In the genomic region with DNA sequence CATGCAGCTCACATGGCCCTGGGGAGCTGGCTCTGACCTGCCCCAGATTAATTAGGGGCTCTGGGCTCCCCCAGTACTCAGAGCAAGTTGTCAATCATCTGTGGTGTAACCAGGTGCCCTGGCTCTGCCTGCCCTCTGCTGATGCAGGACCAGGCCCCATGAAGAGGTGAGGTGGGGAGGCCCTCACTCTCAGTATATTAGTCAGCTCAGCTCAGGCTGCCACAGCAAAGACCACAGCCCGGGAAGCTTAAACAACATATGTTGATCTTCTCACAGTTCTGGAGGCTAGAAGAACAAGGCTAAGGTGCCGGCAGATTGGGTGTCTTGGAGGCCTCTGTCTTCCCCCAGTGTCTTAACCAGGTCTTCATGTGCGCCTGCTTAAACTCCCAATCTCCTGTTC, we compare ENCODE assay signal across 17 cellular contexts.
"Had no signal": no experiment of that assay in that cellular context is flagged by ENCODE, and none has a peak within 500 bp of the region (broad histone marks: within the 10 kb centered on the region; RNA-seq: fewer than 3 reads in every experiment).

No MANE protein-coding gene starts in this region.

- DNase-seq: effector CD4-positive, alpha-beta T cell; heart left ventricle; hypothalamus; kidney glomerular epithelial cell; naive B cell; posterior cingulate gyrus; stimulated activated CD4-positive, alpha-beta T cell treated with anti-CD3 and anti-CD28 coated beads, Interleukin-2, amount 100 ng/mL, for 24 hours; stimulated activated CD4-positive, alpha-beta T cell treated with anti-CD3 and anti-CD28 coated beads, Interleukin-4, amount 100 ng/mL, for 4 hours; stimulated activated naive CD4-positive, alpha-beta T cell; thyroid gland had no signal

- H3K9me3 ChIP-seq: heart left ventricle, suprapubic skin, thyroid gland had no signal

- H3K27ac ChIP-seq: coronary artery, heart left ventricle, suprapubic skin, thyroid gland had no signal

- H3K4me3 ChIP-seq: coronary artery, heart left ventricle, suprapubic skin, thyroid gland had no signal

- FAIRE-seq: frontal cortex, islet of Langerhans, urothelium cell line had no signal

- H3K4me1 ChIP-seq: heart left ventricle, suprapubic skin, thyroid gland had no signal

- ATAC-seq: esophagus mucosa, heart left ventricle, sciatic nerve had no signal

- H3K27me3 ChIP-seq: heart left ventricle, suprapubic skin, thyroid gland had no signal

- H3K36me3 ChIP-seq: heart left ventricle, suprapubic skin, thyroid gland had no signal
